13 cellular contexts compared by ENCODE assay signal in the genomic region with DNA sequence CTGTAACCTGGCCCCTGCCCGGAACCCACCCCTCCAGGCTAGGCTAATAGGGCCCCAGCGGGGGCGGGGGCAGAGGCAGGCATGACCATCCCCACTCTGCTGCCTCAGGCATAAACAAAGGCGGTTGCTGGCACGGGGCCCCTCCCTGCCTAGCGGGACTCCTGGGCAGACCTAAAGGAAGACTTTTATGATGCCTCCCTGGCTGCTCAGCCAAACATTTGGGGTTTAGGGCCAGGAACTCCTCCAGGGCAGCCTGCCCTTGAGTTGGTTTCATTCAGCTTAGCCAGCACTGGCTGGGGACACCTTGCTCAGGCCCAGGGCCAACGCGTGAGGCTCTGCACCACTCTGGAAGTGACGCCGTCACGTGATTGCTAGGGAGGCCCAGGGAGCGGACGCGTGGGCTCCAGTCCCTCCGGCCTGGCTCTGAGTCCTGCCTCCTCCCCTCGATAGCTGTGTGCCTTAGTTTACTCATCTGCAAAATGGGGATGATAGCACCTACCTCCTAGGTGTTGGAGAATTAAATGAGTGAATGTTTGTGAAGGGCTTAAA. TPM values are rescaled to one million over a fixed set of nuclear protein-coding genes. Genes with fewer than 3 reads are reported as not detected.
A peak's percentile ranks its signal among the peaks of the same experiment; 100 is the strongest.
DNase-seq lines count a peak whose midpoint lies in the region; ATAC-seq and TF ChIP-seq lines count a peak whose summit lies in the region.
"Had no signal": no experiment of that assay in that cellular context is flagged by ENCODE, and none has a peak within 500 bp of the region (broad histone marks: within the 10 kb centered on the region; RNA-seq: fewer than 3 reads in every experiment).

No MANE protein-coding gene starts in this region.

- no peaks in the 10 kb centered on the region for H3K36me3 ChIP-seq in mesendoderm (ENCODE audit: control insufficient read depth, insufficient read depth, low read length)
- H3K36me3 ChIP-seq in vagina: no peaks in the 10 kb centered on the region

- H3K4me1 ChIP-seq in mesendoderm (ENCODE audit: control insufficient read depth, low read depth, low read length): no peaks in the 10 kb centered on the region
- H3K4me1 ChIP-seq in vagina: peaks cover 39% of the 10 kb centered on the region

- ATAC-seq in GM21737 (IDR thresholded peaks at IDR 0.05; ENCODE audit: unreplicated experiment): no peak

- no peak overlapping the region for H2BK15ac ChIP-seq in mesendoderm (replicated peaks; ENCODE audit: low read depth)

- H2BK120ac ChIP-seq in mesendoderm (ENCODE audit: low read depth, low read length): no peak overlapping the region

- H3K79me1 ChIP-seq in mesendoderm (ENCODE audit: low read length): no peaks in the 10 kb centered on the region

- intact Hi-C loops in dorsolateral prefrontal cortex (cut with DNase I) (loop anchor here in 1 of 2 donors (10.0 kb wide), 1 partner anchor 377 kb away; a partner anchor contains a TSS), vagina (cut with DNase I) (no loop called here)

- H3K23ac ChIP-seq in mesendoderm (ENCODE audit: low read length): no peak overlapping the region

- in situ Hi-C loops in ACHN (cut with HindIII; ENCODE audit: low pct_ligation_motif_present, low pct_unique_long_range_greater_than_20kb, low sequenced_read_pairs): no loop called here

- H3K9ac ChIP-seq in mesendoderm (ENCODE audit: low read length): no peak overlapping the region
- H3K9ac ChIP-seq: KMS-11 had no signal

- WGBS in mesendoderm (ENCODE audit: extremely low coverage, insufficient coverage, low lambda C conversion rate): no CpG with 5 or more reads among the region's 16 CpGs

- H4K8ac ChIP-seq in mesendoderm (ENCODE audit: low read depth, low read length): no peak overlapping the region

- H3K27ac ChIP-seq in dorsolateral prefrontal cortex (peak overlapping the region in 42 of 59 donors; percentile 6 to 77 (median 56)), mesendoderm (ENCODE audit: low read depth, low read length) (no peak overlapping the region), vagina (peak overlapping the region; percentile 75)
- H3K27ac ChIP-seq: KMS-11, VCaP had no signal

- H3K4me3 ChIP-seq in dorsolateral prefrontal cortex (no peak overlapping the region), mesendoderm (ENCODE audit: low read length) (no peak overlapping the region), vagina (no peak overlapping the region)
- H3K4me3 ChIP-seq: A549 had no signal

- no peak overlapping the region for H3K56ac ChIP-seq in mesendoderm (ENCODE audit: low read length)

- H3K9me3 ChIP-seq in vagina: no peaks in the 10 kb centered on the region
- H3K9me3 ChIP-seq: A549 had no signal

- H2BK5ac ChIP-seq in mesendoderm (ENCODE audit: low read length): no peak overlapping the region

- no peak overlapping the region for H3K4ac ChIP-seq in mesendoderm (ENCODE audit: low read depth, low read length)

- no peak overlapping the region for H4K5ac ChIP-seq in mesendoderm (ENCODE audit: low read length)

- no peak overlapping the region for H2AK5ac ChIP-seq in mesendoderm (ENCODE audit: low read length)

- no peak overlapping the region for H3K18ac ChIP-seq in mesendoderm (ENCODE audit: low read length)

- no peaks in the 10 kb centered on the region for H3K27me3 ChIP-seq in dorsolateral prefrontal cortex
- no peaks in the 10 kb centered on the region for H3K27me3 ChIP-seq in mesendoderm (ENCODE audit: insufficient read depth, low read length, poor library complexity)
- H3K27me3 ChIP-seq in vagina: no peaks in the 10 kb centered on the region

- no peak for TF ChIP-seq POLR2A in vagina (IDR thresholded peaks at IDR 0.05)

- H3K4me2 ChIP-seq in mesendoderm (ENCODE audit: low read length): no peak overlapping the region
- H3K4me2 ChIP-seq: A549, KMS-11 had no signal

- peak; percentile 16 for DNase-seq in NCI-H2227 (lab: John Stamatoyannopoulos, UW; ENCODE audit: unreplicated experiment)
- DNase-seq in NCI-H2227 treated with DMSO at 0.1 percent for 48 hours (lab: John Stamatoyannopoulos, UW): no peak
- peak in 4 of 10 donors; percentile 26 to 64 (median 42) for DNase-seq in dorsolateral prefrontal cortex
- peak; percentile 46 for DNase-seq in mesendoderm
- DNase-seq in vagina (ENCODE audit: extremely low spot score in 2 of 2): no peak
- no peak for DNase-seq in NK-92 treated with Interleukin-12 subunit alpha and Interleukin-12 subunit beta, amount 100 ng/mL, for 24 hours (lab: John Stamatoyannopoulos, UW)
- DNase-seq in ACHN: no peak
- DNase-seq: activated gamma-delta T cell treated with Interleukin-2 at 50 U/mL for 16 hours, NCI-H774 had no signal

- TF ChIP-seq CTCF in dorsolateral prefrontal cortex (IDR thresholded peaks at IDR 0.05 in 54 of 56, conservative IDR thresholded peaks at IDR 0.05 in 2 of 56; ENCODE audit: low read depth in 1 of 56, partially characterized antibody in 56 of 56) (no peak), vagina (IDR thresholded peaks at IDR 0.05) (no peak)

- no peaks in the 10 kb centered on the region for H3K79me2 ChIP-seq in mesendoderm (ENCODE audit: control insufficient read depth, insufficient read depth, low read length)

RNA-seq across cellular contexts. Expression of a gene that starts 27.8 kb away (rescaled TPM):
- total RNA-seq in dorsolateral prefrontal cortex (100 to 1,000 TPM in 22 of 120 experiments, 10 to 100 TPM in 98; 48.3 to 174 (median 79.7) TPM), vagina (12.0 TPM)
- polyA plus RNA-seq in mesendoderm (2013, experiment 1 of 2): 2.6 TPM
- 3.4 TPM for polyA plus RNA-seq in mesendoderm (2013, experiment 2 of 2)

RNA-seq across cellular contexts. Expression of a gene that starts 41.1 kb away (rescaled TPM):
- total RNA-seq in dorsolateral prefrontal cortex: 10 to 100 TPM in 20 of 120 experiments, 1 to 10 TPM in 100; 1.4 to 21.4 (median 5.9) TPM
- polyA plus RNA-seq in mesendoderm (2013, experiment 1 of 2): 5.7 TPM
- polyA plus RNA-seq in mesendoderm (2013, experiment 2 of 2): 5.4 TPM
- total RNA-seq in vagina: 94.3 TPM

Comparison
In these comparisons a context has a peak if more than half of its experiments do, and no peak if none do; other contexts are left out.
1. DNase-seq: peak in NCI-H2227 (single experiment) and mesendoderm (single experiment); none in NCI-H2227 treated with DMSO at 0.1 percent for 48 hours (single experiment), vagina (0 of 2), NK-92 treated with Interleukin-12 subunit alpha and Interleukin-12 subunit beta, amount 100 ng/mL, for 24 hours (single experiment) and ACHN (single experiment).